ENCODE assay signal across 8 cellular contexts in genomic region chr5:150700600-150701377, GRCh38. TPM values are rescaled to one million over a fixed set of nuclear protein-coding genes. Genes with fewer than 3 reads are reported as not detected.
A peak's percentile ranks its signal among the peaks of the same experiment; 100 is the strongest.
DNase-seq lines count a peak whose midpoint lies in the region; ATAC-seq and TF ChIP-seq lines count a peak whose summit lies in the region.

TSS of gene RBM22 (minus strand) at chr5:150701062. CDS start at chr5:150700985, 77 bp downstream.

- no peaks in the 10 kb centered on the region for H3K27me3 Mint-ChIP-seq in activated T-cell treated with anti-CD3 and anti-CD28 coated beads, Interleukin-2, amount 50 U/mL, for 24 hours

- H3K36me3 ChIP-seq in PC-9 (ENCODE audit: low read depth) (peaks cover 32% of the 10 kb centered on the region), esophagus muscularis mucosa (peaks cover 28 to 32% (median 31%) of the 10 kb centered on the region in 4 donors)

- intact Hi-C loops in PC-9 (cut with micrococcal nuclease; ENCODE audit: unreplicated experiment) (loop anchor here (2.0 kb wide), 2 partner anchors 140 to 252 kb away; partner anchors contain the start of gene RPS14), esophagus muscularis mucosa (cut with DNase I) (loop anchor here (5.0 to 10.0 kb wide), 2 partner anchors 57 to 144 kb away; partner anchors contain the start of genes DCTN4 and IRGM)

- H4K20me1 ChIP-seq in PC-9 (ENCODE audit: insufficient read depth) = peaks cover 4% of the 10 kb centered on the region; the same call in 1 of the 2 replicates

- ATAC-seq in GM21576 (IDR thresholded peaks at IDR 0.05; ENCODE audit: unreplicated experiment) = peak; percentile 99

- DNase-seq in DMS53 treated with DMSO at 0.1 percent for 48 hours (lab: John Stamatoyannopoulos, UW; ENCODE audit: unreplicated experiment) (peak; percentile 88), PC-9 (peak; percentile 74 to 89), esophagus muscularis mucosa (ENCODE audit: extremely low spot score) (peak; percentile 97), myocyte (ENCODE audit: low read depth) (peak; percentile 93)
- peak; percentile 92 for DNase-seq in activated T-cell treated with anti-CD3 and anti-CD28 coated beads, Interleukin-2, amount 50 U/mL, for 24 hours
- peak; percentile 74 to 87 for DNase-seq in stimulated activated CD8-positive, alpha-beta memory T cell treated with anti-CD3 and anti-CD28 coated beads, Interleukin-7, amount 100 ng/mL, for 48 hours (ENCODE audit: extremely low read depth in 1 of 2, low read depth in 1 of 2)

- H3K9me3 Mint-ChIP-seq in activated T-cell treated with anti-CD3 and anti-CD28 coated beads, Interleukin-2, amount 50 U/mL, for 24 hours = no peaks in the 10 kb centered on the region

- H3K4me2 ChIP-seq in PC-9 = peak within 1 kb of the TSS; percentile 92

- TF ChIP-seq RAD21 in Ishikawa (IDR thresholded peaks at IDR 0.05; ENCODE audit: low read depth) = peak; percentile 8; the same call in 1 of the 2 replicates

- H3K79me2 ChIP-seq in PC-9 (ENCODE audit: low read depth) = peaks cover 29% of the 10 kb centered on the region

- no peak within 1 kb of the TSS for H3K4me3 Mint-ChIP-seq in activated T-cell treated with anti-CD3 and anti-CD28 coated beads, Interleukin-2, amount 50 U/mL, for 24 hours

- H3F3A ChIP-seq in PC-9 (ENCODE audit: insufficient read depth, low read depth) = peaks cover 6% of the 10 kb centered on the region; the same call in 1 of the 2 replicates

- WGBS in esophagus muscularis mucosa = under 1% methylated on average over 50 of the region's 59 CpGs

- TF ChIP-seq POLR2A in esophagus muscularis mucosa (IDR thresholded peaks at IDR 0.05; ENCODE audit: low read depth) = peak; percentile 69

- no peak within 1 kb of the TSS for H3K27ac Mint-ChIP-seq in activated T-cell treated with anti-CD3 and anti-CD28 coated beads, Interleukin-2, amount 50 U/mL, for 24 hours

- H3K9me3 ChIP-seq in PC-9 (ENCODE audit: insufficient read depth, low read depth) = no peaks in the 10 kb centered on the region
- no peaks in the 10 kb centered on the region for H3K9me3 ChIP-seq in esophagus muscularis mucosa

- peak within 1 kb of the TSS; percentile 59 for H3K27ac ChIP-seq in PC-9
- H3K27ac ChIP-seq in esophagus muscularis mucosa (replicated peaks in 1 of 4) = peak within 1 kb of the TSS; percentile 93 to 100 (median 98)

- POLR2A ChIA-PET in PC-9 (lab: Charles Lee; ENCODE audit: unreplicated experiment) = interaction anchor here (0.6 to 0.8 kb wide), 8 partner anchors 14 to 912 kb away, joined by 4 to 8 read pairs (median 4); partner anchors contain the start of genes CD74 and DCTN4

- peaks cover 13% of the 10 kb centered on the region for H3K36me3 Mint-ChIP-seq in activated T-cell treated with anti-CD3 and anti-CD28 coated beads, Interleukin-2, amount 50 U/mL, for 24 hours (ENCODE audit: low read depth)

- H3K4me1 Mint-ChIP-seq in activated T-cell treated with anti-CD3 and anti-CD28 coated beads, Interleukin-2, amount 50 U/mL, for 24 hours (ENCODE audit: low read depth) = peaks cover 14% of the 10 kb centered on the region

- CTCF ChIA-PET in PC-9 (lab: Charles Lee) = interaction anchor here (0.5 to 2.1 kb wide), 6 partner anchors 58 to 227 kb away, joined by 3 to 13 read pairs (median 8); no protein-coding TSS in a partner anchor

- H2AFZ ChIP-seq in PC-9 = peak within 1 kb of the TSS; percentile 96

- H3K4me3 ChIP-seq in PC-9 (peak within 1 kb of the TSS; percentile 86), esophagus muscularis mucosa (peak within 1 kb of the TSS; percentile 80 to 100 (median 91))

- no peaks in the 10 kb centered on the region for H3K9me2 ChIP-seq in PC-9 (ENCODE audit: insufficient read depth)

- TF ChIP-seq CTCF in PC-9 (conservative IDR thresholded peaks at IDR 0.05) (peak; percentile 65), esophagus muscularis mucosa (IDR thresholded peaks at IDR 0.05) (peak; percentile 53 to 66 (median 58))

- TF ChIP-seq EP300 in Ishikawa (IDR thresholded peaks at IDR 0.05; ENCODE audit: borderline replicate concordance) (peak; percentile 42; the same call in 1 of the 2 replicates), esophagus muscularis mucosa (IDR thresholded peaks at IDR 0.05) (no peak)

- no peaks in the 10 kb centered on the region for H3K27me3 ChIP-seq in PC-9 (ENCODE audit: insufficient read depth, low read depth)
- H3K27me3 ChIP-seq in esophagus muscularis mucosa = no peaks in the 10 kb centered on the region

- no TSS peak for BruUV-seq in PC-9 (replicated peaks; lab: Mats Ljungman, UMichigan)

- peaks cover 20% of the 10 kb centered on the region; the same call in 1 of the 2 replicates for H3K4me1 ChIP-seq in PC-9 (replicated peaks; ENCODE audit: insufficient read depth)
- H3K4me1 ChIP-seq in esophagus muscularis mucosa = peaks cover 13 to 26% (median 24%) of the 10 kb centered on the region in 4 donors

TF ChIP-seq in Ishikawa, 13 proteins besides CTCF, POLR2A, EP300 and RAD21:
- peak; percentile 92 for TF ChIP-seq TAF1 (IDR thresholded peaks at IDR 0.05; ENCODE audit: low read depth)
- peak; percentile 65 for TF ChIP-seq TCF12 (IDR thresholded peaks at IDR 0.05; ENCODE audit: low read depth)
- TF ChIP-seq CREB1 (IDR thresholded peaks at IDR 0.05; ENCODE audit: low read depth) = peak; percentile 94
- TF ChIP-seq CEBPB (IDR thresholded peaks at IDR 0.05) = no peak
- TF ChIP-seq YY1 (IDR thresholded peaks at IDR 0.05; ENCODE audit: low read depth) = peak; percentile 92
- no peak for TF ChIP-seq EGR1 (IDR thresholded peaks at IDR 0.05)
- TF ChIP-seq ZBTB7A (IDR thresholded peaks at IDR 0.05; ENCODE audit: low read depth) = peak; percentile 53; the same call in 1 of the 2 replicates
- TF ChIP-seq FOXM1 (IDR thresholded peaks at IDR 0.05; ENCODE audit: borderline replicate concordance, low read depth) = peak; percentile 52; the same call in 1 of the 2 replicates
- TF ChIP-seq MAX (IDR thresholded peaks at IDR 0.05) = peak; percentile 45
- no peak for TF ChIP-seq REST (IDR thresholded peaks at IDR 0.05; ENCODE audit: low read depth)
- peak; percentile 77 for TF ChIP-seq TEAD4 (IDR thresholded peaks at IDR 0.05)
- no peak for TF ChIP-seq NFIC (IDR thresholded peaks at IDR 0.05)
TF ChIP-seq in Ishikawa: peak in this region for 8.

RNA-seq across cellular contexts. Expression of gene RBM22, which starts in this region (rescaled TPM):
- total RNA-seq in PC-9 (2021) (49.7 and 57.3 TPM in 2 replicates), esophagus muscularis mucosa (10 to 100 TPM; 20.8 to 31.3 (median 22.7) TPM), myocyte (35.0 and 40.9 TPM in 2 replicates)
- polyA plus RNA-seq in myocyte (2012) = 33.2 TPM

Comparison
In these comparisons a context has a peak if more than half of its experiments do, and no peak if none do; other contexts are left out.
1. Peak in every context shown above with its lines: DNase-seq, ATAC-seq, H3K4me3 ChIP-seq and H3K27ac ChIP-seq.